In the genomic region with DNA sequence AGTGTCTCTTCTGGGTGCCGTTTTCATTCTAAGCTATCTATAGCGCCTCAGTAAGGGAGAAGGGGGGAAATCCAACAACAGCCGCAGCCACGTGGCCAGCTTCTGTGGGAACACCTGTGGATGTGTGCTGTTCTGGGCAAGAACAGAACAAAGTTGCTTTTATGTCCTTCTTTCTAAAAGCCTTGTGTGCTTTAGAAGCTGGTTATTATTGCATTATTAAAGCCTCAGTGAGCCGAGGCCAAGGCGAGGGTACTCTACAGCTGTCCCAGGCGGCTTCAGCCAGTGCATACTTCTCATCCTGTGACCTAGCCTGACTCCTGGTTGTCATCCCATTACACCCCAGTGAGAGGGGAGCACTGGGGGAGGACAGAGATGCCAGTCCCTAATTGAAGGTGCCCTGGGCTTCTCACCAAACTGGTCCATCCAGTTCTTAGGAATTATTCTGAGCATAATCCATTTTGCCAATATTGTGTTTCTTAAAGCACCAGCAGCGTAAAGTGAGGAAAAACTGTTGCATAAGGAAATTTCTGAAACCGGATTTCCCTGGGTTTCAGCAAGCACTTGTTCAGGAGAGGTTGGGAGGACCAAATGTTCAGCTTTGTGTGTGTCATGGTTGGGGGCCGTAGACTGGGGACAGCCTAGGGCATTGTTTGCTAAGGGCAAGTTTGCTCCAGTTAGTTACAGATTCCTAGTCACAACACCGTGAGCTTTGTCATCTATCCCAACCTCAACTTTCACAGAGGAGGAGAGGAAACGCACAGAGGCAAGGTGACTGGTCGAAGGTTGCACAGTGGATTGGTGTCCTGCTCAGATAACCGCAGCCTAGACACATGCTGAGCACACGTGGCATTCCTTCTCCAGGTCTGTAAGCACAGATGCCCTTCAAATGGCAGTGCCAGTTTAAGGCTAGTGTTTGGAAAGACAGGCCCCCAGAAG, we compare ENCODE assay signal across 9 cellular contexts.
DNase-seq lines count a peak whose midpoint lies in the region; ATAC-seq, FAIRE-seq and TF ChIP-seq lines count a peak whose summit lies in the region.
"Had no signal": no experiment of that assay in that cellular context is flagged by ENCODE, and none has a peak within 500 bp of the region (broad histone marks: within the 10 kb centered on the region; RNA-seq: fewer than 3 reads in every experiment).

No MANE protein-coding gene starts in this region.

- H3K79me2 ChIP-seq in PC-3 (ENCODE audit: low read length): no peaks in the 10 kb centered on the region

- H3K14ac ChIP-seq in IMR-90 (replicated peaks; ENCODE audit: low read depth, low read length): no peak overlapping the region

- H2AFZ ChIP-seq in IMR-90 (replicated peaks; ENCODE audit: low read length, poor library complexity) (peak overlapping the region; percentile 39), PC-3 (ENCODE audit: low read length) (peak overlapping the region; percentile 60)

- in situ Hi-C loops in IMR-90 (cut with MboI; ENCODE audit: low sequenced_read_pairs): no loop called here

- H4K91ac ChIP-seq in IMR-90 (ENCODE audit: insufficient read depth, low read depth, low read length): no peak overlapping the region

- no peaks in the 10 kb centered on the region for H3F3A ChIP-seq in PC-3 (ENCODE audit: low read length, unreplicated experiment)

- no peak overlapping the region for H3K56ac ChIP-seq in IMR-90 (ENCODE audit: extremely low read depth, insufficient read depth, low read length)

- no peaks in the 10 kb centered on the region for H3K9me2 ChIP-seq in PC-3 (replicated peaks; ENCODE audit: low read length)

- H3K27me3 Mint-ChIP-seq in activated naive CD8-positive, alpha-beta T cell treated with anti-CD3 and anti-CD28 coated beads for 36 hours: no peaks in the 10 kb centered on the region
- H3K27me3 Mint-ChIP-seq: stimulated activated naive CD8-positive, alpha-beta T cell treated with anti-CD3 and anti-CD28 coated beads, Interleukin-15, Interleukin-2, amounts not matched to agents 100 ng/mL and 50 ng/mL, for 24 hours had no signal

- DNase-seq in IMR-90 (no peak), PC-3 (peak; percentile 73), kidney (peak; percentile 58), KG1 (lab: John Stamatoyannopoulos, UW) (no peak)
- DNase-seq in activated naive CD8-positive, alpha-beta T cell treated with anti-CD3 and anti-CD28 coated beads for 36 hours: no peak
- no peak for DNase-seq in activated CD4-positive, alpha-beta T cell treated with anti-CD3 and anti-CD28 coated beads for 48 hours
- DNase-seq: MG63 had no signal

- intact Hi-C loops in IMR-90 (cut with micrococcal nuclease) (no loop called here), PC-3 (cut with micrococcal nuclease) (no loop called here), kidney (cut with DNase I) (no loop called here)

- no peak overlapping the region for H3K18ac ChIP-seq in IMR-90 (ENCODE audit: low read depth, low read length)

- FAIRE-seq in kidney (lab: Jason Lieb, UNC): no peak

- H3K9me3 Mint-ChIP-seq in activated naive CD8-positive, alpha-beta T cell treated with anti-CD3 and anti-CD28 coated beads for 36 hours: no peaks in the 10 kb centered on the region
- H3K9me3 Mint-ChIP-seq: stimulated activated naive CD8-positive, alpha-beta T cell treated with anti-CD3 and anti-CD28 coated beads, Interleukin-15, Interleukin-2, amounts not matched to agents 100 ng/mL and 50 ng/mL, for 24 hours had no signal

- TF ChIP-seq CTCF in IMR-90 (conservative IDR thresholded peaks at IDR 0.05; ENCODE audit: low read depth, low read length) (no peak), PC-3 (conservative IDR thresholded peaks at IDR 0.05; ENCODE audit: low read depth, low read length) (no peak), kidney (IDR thresholded peaks at IDR 0.05; ENCODE audit: borderline replicate concordance, extremely low read depth, insufficient read depth) (no peak)

- H3K79me1 ChIP-seq in IMR-90 (ENCODE audit: low read depth in 1 of 2, low read length in 2 of 2): no peaks in the 10 kb centered on the region

- H2AK9ac ChIP-seq in IMR-90 (replicated peaks; ENCODE audit: low read depth, low read length, poor library complexity): no peak overlapping the region

- no peak overlapping the region for H4K8ac ChIP-seq in IMR-90 (ENCODE audit: low read depth in 2 of 2, low read length in 2 of 2)

- no peak overlapping the region for H3K27ac Mint-ChIP-seq in activated naive CD8-positive, alpha-beta T cell treated with anti-CD3 and anti-CD28 coated beads for 36 hours
- H3K27ac Mint-ChIP-seq: stimulated activated naive CD8-positive, alpha-beta T cell treated with anti-CD3 and anti-CD28 coated beads, Interleukin-15, Interleukin-2, amounts not matched to agents 100 ng/mL and 50 ng/mL, for 24 hours had no signal

- H3K27ac ChIP-seq in IMR-90 (ENCODE audit: insufficient read depth, low read length) (no peak overlapping the region), PC-3 (ENCODE audit: low read length) (peak overlapping the region; percentile 67), kidney (ENCODE audit: low read depth in 2 of 2, low read length in 2 of 2) (peak overlapping the region; percentile 49 to 65), skeletal muscle tissue (ENCODE audit: low read depth, low read length) (peak overlapping the region; percentile 26)

- peaks cover 14% of the 10 kb centered on the region for H3K4me1 Mint-ChIP-seq in activated naive CD8-positive, alpha-beta T cell treated with anti-CD3 and anti-CD28 coated beads for 36 hours

- no peak overlapping the region for H2AK5ac ChIP-seq in IMR-90 (ENCODE audit: low read depth, low read length)

- no peaks in the 10 kb centered on the region for H3K36me3 Mint-ChIP-seq in activated naive CD8-positive, alpha-beta T cell treated with anti-CD3 and anti-CD28 coated beads for 36 hours

- H2BK20ac ChIP-seq in IMR-90 (ENCODE audit: low read depth, low read length): no peak overlapping the region

- no peak for ATAC-seq in IMR-90 (ENCODE audit: low read depth)
- peak; percentile 33 for ATAC-seq in PC-3

- TF ChIP-seq RAD21 in IMR-90 (IDR thresholded peaks at IDR 0.05; ENCODE audit: low read length): no peak

- H3K4me2 ChIP-seq in IMR-90 (ENCODE audit: low read depth, low read length): no peak overlapping the region
- H3K4me2 ChIP-seq in PC-3 (ENCODE audit: low read length): peak overlapping the region; percentile 65

- H4K20me1 ChIP-seq in IMR-90 (ENCODE audit: insufficient read depth, low read length) (no peaks in the 10 kb centered on the region), PC-3 (ENCODE audit: low read length) (no peaks in the 10 kb centered on the region)

- H3K23ac ChIP-seq in IMR-90 (ENCODE audit: low read depth, low read length): no peak overlapping the region

- BruUV-seq in IMR-90 (replicated peaks; lab: Mats Ljungman, UMichigan) (no TSS peak), PC-3 (replicated peaks; lab: Mats Ljungman, UMichigan) (no TSS peak)

- H3K4me3 Mint-ChIP-seq in activated naive CD8-positive, alpha-beta T cell treated with anti-CD3 and anti-CD28 coated beads for 36 hours: no peak overlapping the region
- H3K4me3 Mint-ChIP-seq: stimulated activated naive CD8-positive, alpha-beta T cell treated with anti-CD3 and anti-CD28 coated beads, Interleukin-15, Interleukin-2, amounts not matched to agents 100 ng/mL and 50 ng/mL, for 24 hours had no signal

- H3K9me3 ChIP-seq in IMR-90 (ENCODE audit: control insufficient read depth, insufficient read depth, low read length) (no peaks in the 10 kb centered on the region), PC-3 (ENCODE audit: low read length) (no peaks in the 10 kb centered on the region), kidney (ENCODE audit: control insufficient read depth in 1 of 2, low read length in 2 of 2) (no peaks in the 10 kb centered on the region), skeletal muscle tissue (ENCODE audit: control insufficient read depth in 3 of 3, low read length in 3 of 3) (no peaks in the 10 kb centered on the region)
- H3K9me3 ChIP-seq: MG63 had no signal

- H3K4me3 ChIP-seq in IMR-90 (ENCODE audit: insufficient read depth, low read depth, low read length) (no peak overlapping the region), PC-3 (ENCODE audit: low read length) (no peak overlapping the region), kidney (ENCODE audit: low read length in 2 of 2) (peak overlapping the region in 1 of 2 donors; percentile 3), skeletal muscle tissue (ENCODE audit: low read length in 3 of 3) (peak overlapping the region in 1 of 3 donors; percentile 25)
- H3K4me3 ChIP-seq: MG63 had no signal

- POLR2A ChIA-PET in IMR-90 (lab: Charles Lee; ENCODE audit: unreplicated experiment): no interaction called here
- POLR2A ChIA-PET in PC-3 (lab: Charles Lee; ENCODE audit: unreplicated experiment): no interaction called here

- H3K9me1 ChIP-seq in IMR-90 (ENCODE audit: insufficient read depth, low read length): no peaks in the 10 kb centered on the region

- H3K4me1 ChIP-seq in IMR-90 (ENCODE audit: control insufficient read depth, insufficient read depth, low read length) (no peaks in the 10 kb centered on the region), PC-3 (ENCODE audit: insufficient read depth, low read length) (peaks cover 28% of the 10 kb centered on the region), kidney (ENCODE audit: control insufficient read depth in 1 of 2, insufficient read depth in 1 of 2, low read depth in 1 of 2, low read length in 2 of 2) (peaks cover 12 to 13% of the 10 kb centered on the region in 2 donors), skeletal muscle tissue (ENCODE audit: control insufficient read depth in 3 of 3, insufficient read depth in 3 of 3, low read length in 3 of 3) (peaks cover 8 to 25% (median 19%) of the 10 kb centered on the region in 3 donors)

- no peak overlapping the region for H3K4ac ChIP-seq in IMR-90 (ENCODE audit: low read depth, low read length)

- WGBS in IMR-90 (ENCODE audit: extremely low coverage in 2 of 2, insufficient read length in 1 of 2), 2 experiments: 100% methylated on average over 2 of the region's 15 CpGs; no CpG with 5 or more reads in 1 of the 2 experiments

- no peak overlapping the region for H3K9ac ChIP-seq in IMR-90 (ENCODE audit: low read depth, low read length)
- no peak overlapping the region for H3K9ac ChIP-seq in PC-3 (ENCODE audit: low read length)
- H3K9ac ChIP-seq in kidney (ENCODE audit: low read length in 2 of 2): peak overlapping the region in 1 of 2 donors; percentile 51
- no peak overlapping the region for H3K9ac ChIP-seq in skeletal muscle tissue (ENCODE audit: low read depth in 1 of 3, low read length in 3 of 3)

- TF ChIP-seq POLR2A in IMR-90 (IDR thresholded peaks at IDR 0.05; ENCODE audit: low read depth, low read length): no peak

- no peak overlapping the region for H2BK5ac ChIP-seq in IMR-90 (ENCODE audit: low read depth, low read length, poor library complexity, severe bottlenecking)

- dilution Hi-C loops in IMR-90 (cut with HindIII; ENCODE audit: low sequenced_read_pairs, unreplicated experiment): no loop called here

- H4K5ac ChIP-seq in IMR-90 (ENCODE audit: low read depth, low read length): no peak overlapping the region

- no peaks in the 10 kb centered on the region for H3K36me3 ChIP-seq in IMR-90 (ENCODE audit: control insufficient read depth, insufficient read depth, low read length)
- no peaks in the 10 kb centered on the region for H3K36me3 ChIP-seq in PC-3 (ENCODE audit: low read depth, low read length)
- H3K36me3 ChIP-seq in kidney (ENCODE audit: control insufficient read depth in 1 of 2, insufficient read depth in 2 of 2, low read length in 2 of 2): no peaks in the 10 kb centered on the region
- H3K36me3 ChIP-seq in skeletal muscle tissue (ENCODE audit: control insufficient read depth in 3 of 3, insufficient read depth in 3 of 3, low read length in 3 of 3): no peaks in the 10 kb centered on the region
- H3K36me3 ChIP-seq: MG63 had no signal

- H2BK120ac ChIP-seq in IMR-90 (ENCODE audit: low read depth, low read length): no peak overlapping the region

- CTCF ChIA-PET in IMR-90 (lab: Yijun Ruan, JAX): interaction anchor here (1.1 kb wide), 1 partner anchor 10 kb away, joined by 4 read pairs; no protein-coding TSS in a partner anchor
- CTCF ChIA-PET in PC-3 (lab: Charles Lee): interaction anchor here (0.6 kb wide), 1 partner anchor 284 kb away, joined by 3 read pairs; no protein-coding TSS in a partner anchor

- H3K27me3 ChIP-seq in IMR-90 (ENCODE audit: control insufficient read depth, insufficient read depth, low read length) (peaks cover 2% of the 10 kb centered on the region), PC-3 (ENCODE audit: low read length) (no peaks in the 10 kb centered on the region), skeletal muscle tissue (ENCODE audit: control insufficient read depth in 3 of 3, insufficient read depth in 3 of 3, low read length in 3 of 3) (no peaks in the 10 kb centered on the region)
- H3K27me3 ChIP-seq: MG63 had no signal

- no peak overlapping the region for H2BK15ac ChIP-seq in IMR-90 (ENCODE audit: low read depth, low read length)

Comparison
In these comparisons a context has a peak if more than half of its experiments do, and no peak if none do; other contexts are left out.
1. DNase-seq: peak in PC-3 (single experiment) and kidney (single experiment); none in IMR-90 (single experiment), activated naive CD8-positive, alpha-beta T cell treated with anti-CD3 and anti-CD28 coated beads for 36 hours (single experiment), KG1 (single experiment) and activated CD4-positive, alpha-beta T cell treated with anti-CD3 and anti-CD28 coated beads for 48 hours (single experiment).